23 cellular contexts compared by ENCODE assay signal in the genomic region with DNA sequence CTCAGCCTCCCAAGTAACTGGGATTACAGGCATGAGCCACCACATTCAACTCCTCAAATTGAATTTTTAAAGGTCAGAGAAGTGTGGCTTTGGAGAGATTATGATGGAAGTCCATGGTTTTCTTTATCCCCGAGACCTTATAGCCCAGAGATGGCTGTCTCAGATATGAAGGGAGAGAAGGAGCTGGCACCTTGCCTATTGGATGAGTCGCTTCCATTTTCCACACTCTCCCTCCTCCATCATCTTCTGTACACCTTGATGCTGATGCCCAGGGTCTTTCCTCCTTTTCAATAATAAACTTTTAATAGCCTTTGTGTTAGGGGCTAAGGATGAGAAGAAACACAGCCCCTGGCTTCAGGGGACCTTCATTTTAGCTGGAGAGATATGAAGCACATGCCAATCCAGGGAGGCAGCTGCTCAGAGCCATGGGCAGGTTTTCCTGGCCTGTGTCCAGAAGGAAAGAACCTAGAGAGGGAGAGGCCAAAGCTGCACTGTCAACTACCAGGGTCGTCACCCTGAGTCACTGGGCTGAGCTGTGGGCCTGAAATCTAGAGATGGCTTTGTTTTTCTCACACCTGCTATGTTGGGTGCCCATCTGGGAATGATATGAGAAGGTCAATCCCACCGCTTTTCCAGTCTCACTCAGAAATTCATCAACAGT.
DNase-seq lines count a peak whose midpoint lies in the region; ATAC-seq, FAIRE-seq and TF ChIP-seq lines count a peak whose summit lies in the region.
"Had no signal": no experiment of that assay in that cellular context is flagged by ENCODE, and none has a peak within 500 bp of the region (broad histone marks: within the 10 kb centered on the region; RNA-seq: fewer than 3 reads in every experiment).

No MANE protein-coding gene starts in this region.

- no peaks in the 10 kb centered on the region for H3K9me3 Mint-ChIP-seq in MCF 10A (ENCODE audit: unreplicated experiment)
- H3K9me3 Mint-ChIP-seq: activated CD4-positive, alpha-beta memory T cell treated with anti-CD3 and anti-CD28 coated beads, Interleukin-2, amount 10 ng/mL, durations not matched to agents 7 days and 5 days; activated naive CD4-positive, alpha-beta T cell treated with anti-CD3 and anti-CD28 coated beads, Interleukin-2, amount 50 U/mL, for 24 hours; CD8-positive, alpha-beta T cell; WTC11 had no signal

- 81 to 92% (median 85%) methylated on average over 3 to 4 of the region's 4 CpGs for WGBS in adrenal gland, 4 donors
- WGBS in spleen, 5 donors = 89 to 92% (median 90%) methylated on average over 4 of the region's 4 CpGs

- no peak overlapping the region for H3K9ac ChIP-seq in PC-3 (ENCODE audit: low read length)
- H3K9ac ChIP-seq: KMS-11 had no signal

- DNase-seq in MCF 10A (ENCODE audit: unreplicated experiment) = peak; percentile 46
- DNase-seq in breast epithelium (ENCODE audit: low spot score in 2 of 2) = no peak
- DNase-seq in PC-3 = peak; percentile 85
- peak; percentile 71 for DNase-seq in epithelial cell of esophagus (ENCODE audit: low read depth)
- peak; percentile 62 for DNase-seq in urothelium cell line (ENCODE audit: low spot score)
- DNase-seq in adrenal gland = no peak
- DNase-seq in spleen = no peak
- DNase-seq: activated CD4-positive, alpha-beta memory T cell treated with anti-CD3 and anti-CD28 coated beads, Interleukin-2, amount 10 ng/mL, durations not matched to agents 7 days and 5 days; activated T-cell treated with anti-CD3 and anti-CD28 coated beads, Interleukin-2, amount 50 U/mL, for 1 hour; CD8-positive, alpha-beta T cell; cortex of kidney; gastrocnemius medialis; left ventricle myocardium inferior; NCI-H1417 treated with DMSO at 0.1 percent for 48 hours; NCI-H2227 treated with DMSO at 0.1 percent for 48 hours; SIG-M5; uterus had no signal

- peak; percentile 35 for ATAC-seq in PC-3
- no peak for ATAC-seq in GM19455 (IDR thresholded peaks at IDR 0.05; ENCODE audit: unreplicated experiment)
- ATAC-seq: CD8-positive, alpha-beta T cell; gastrocnemius medialis; WTC11 had no signal

- H3K4me2 ChIP-seq in PC-3 (ENCODE audit: low read length) = peak overlapping the region; percentile 12
- H3K4me2 ChIP-seq: KMS-11 had no signal

- no peaks in the 10 kb centered on the region for H4K20me1 ChIP-seq in PC-3 (ENCODE audit: low read length)

- H3K27ac ChIP-seq in breast epithelium = no peak overlapping the region
- peak overlapping the region; percentile 1; the same call in 1 of the 2 replicates for H3K27ac ChIP-seq in PC-3 (ENCODE audit: low read length)
- no peak overlapping the region for H3K27ac ChIP-seq in adrenal gland
- H3K27ac ChIP-seq in spleen = no peak overlapping the region
- H3K27ac ChIP-seq: gastrocnemius medialis, HL-60, KMS-11, left ventricle myocardium inferior, uterus had no signal

- H3K4me1 Mint-ChIP-seq in MCF 10A (ENCODE audit: insufficient read depth, unreplicated experiment) = peaks cover 17% of the 10 kb centered on the region
- H3K4me1 Mint-ChIP-seq: activated CD4-positive, alpha-beta memory T cell treated with anti-CD3 and anti-CD28 coated beads, Interleukin-2, amount 10 ng/mL, durations not matched to agents 7 days and 5 days; activated naive CD4-positive, alpha-beta T cell treated with anti-CD3 and anti-CD28 coated beads, Interleukin-2, amount 50 U/mL, for 24 hours; WTC11 had no signal

- H3K9me3 ChIP-seq in breast epithelium (no peaks in the 10 kb centered on the region), PC-3 (ENCODE audit: low read length) (no peaks in the 10 kb centered on the region), adrenal gland (replicated peaks in 1 of 3) (no peaks in the 10 kb centered on the region), spleen (no peaks in the 10 kb centered on the region)
- H3K9me3 ChIP-seq: gastrocnemius medialis, left ventricle myocardium inferior, uterus had no signal

- no peak overlapping the region for H3K4me3 Mint-ChIP-seq in MCF 10A (ENCODE audit: unreplicated experiment)
- H3K4me3 Mint-ChIP-seq: activated CD4-positive, alpha-beta memory T cell treated with anti-CD3 and anti-CD28 coated beads, Interleukin-2, amount 10 ng/mL, durations not matched to agents 7 days and 5 days; activated naive CD4-positive, alpha-beta T cell treated with anti-CD3 and anti-CD28 coated beads, Interleukin-2, amount 50 U/mL, for 24 hours; CD8-positive, alpha-beta T cell; WTC11 had no signal

- TF ChIP-seq CTCF in MCF 10A (IDR thresholded peaks at IDR 0.05; ENCODE audit: unreplicated experiment) (no peak), breast epithelium (IDR thresholded peaks at IDR 0.05) (no peak), PC-3 (conservative IDR thresholded peaks at IDR 0.05; ENCODE audit: low read depth, low read length) (no peak), epithelial cell of esophagus (IDR thresholded peaks at IDR 0.05; ENCODE audit: insufficient read depth, low read depth, low read length, missing control alignments) (no peak), adrenal gland (IDR thresholded peaks at IDR 0.05) (no peak), spleen (IDR thresholded peaks at IDR 0.05 in 8 of 11, conservative IDR thresholded peaks at IDR 0.05 in 3 of 11) (no peak)

- intact Hi-C loops in MCF 10A (cut with micrococcal nuclease) (no loop called here), breast epithelium (cut with DNase I; ENCODE audit: low total_unique reads) (no loop called here), PC-3 (cut with micrococcal nuclease) (no loop called here), adrenal gland (cut with DNase I) (no loop called here), spleen (cut with DNase I; ENCODE audit: low total_unique reads) (no loop called here)

- POLR2A ChIA-PET in MCF 10A (lab: Yijun Ruan, JAX) = interaction anchor here (0.8 to 1.5 kb wide), 2 partner anchors 19 to 38 kb away, joined by 4 read pairs; no protein-coding TSS in a partner anchor
- POLR2A ChIA-PET in PC-3 (lab: Charles Lee; ENCODE audit: unreplicated experiment) = no interaction called here

- BruUV-seq in MCF 10A (replicated peaks; lab: Mats Ljungman, UMichigan) (no TSS peak), PC-3 (replicated peaks; lab: Mats Ljungman, UMichigan) (no TSS peak)

- H3K79me2 ChIP-seq in PC-3 (ENCODE audit: low read length) = no peaks in the 10 kb centered on the region

- CTCF ChIA-PET in MCF 10A (lab: Yijun Ruan, JAX) (interaction anchor here (0.6 kb wide), 1 partner anchor 330 kb away, joined by 3 read pairs; no protein-coding TSS in a partner anchor), PC-3 (lab: Charles Lee) (interaction anchor here (0.7 kb wide), 1 partner anchor 9 kb away, joined by 3 read pairs; no protein-coding TSS in a partner anchor)

- H3K9me2 ChIP-seq in PC-3 (replicated peaks; ENCODE audit: low read length) = no peaks in the 10 kb centered on the region

- H3K36me3 Mint-ChIP-seq in MCF 10A (ENCODE audit: insufficient read depth, unreplicated experiment) = no peaks in the 10 kb centered on the region
- H3K36me3 Mint-ChIP-seq: activated naive CD4-positive, alpha-beta T cell treated with anti-CD3 and anti-CD28 coated beads, Interleukin-2, amount 50 U/mL, for 24 hours; CD8-positive, alpha-beta T cell; WTC11 had no signal

- TF ChIP-seq POLR2A in breast epithelium (IDR thresholded peaks at IDR 0.05) = no peak
- no peak for TF ChIP-seq POLR2A in adrenal gland (IDR thresholded peaks at IDR 0.05)
- no peak for TF ChIP-seq POLR2A in spleen (IDR thresholded peaks at IDR 0.05)

- no peaks in the 10 kb centered on the region for H3K27me3 ChIP-seq in breast epithelium
- no peaks in the 10 kb centered on the region for H3K27me3 ChIP-seq in PC-3 (ENCODE audit: low read length)
- no peaks in the 10 kb centered on the region for H3K27me3 ChIP-seq in adrenal gland
- no peaks in the 10 kb centered on the region for H3K27me3 ChIP-seq in spleen (replicated peaks in 1 of 7)
- H3K27me3 ChIP-seq: gastrocnemius medialis, uterus had no signal

- no peaks in the 10 kb centered on the region for H3K27me3 Mint-ChIP-seq in MCF 10A (ENCODE audit: insufficient read depth, unreplicated experiment)
- H3K27me3 Mint-ChIP-seq: activated naive CD4-positive, alpha-beta T cell treated with anti-CD3 and anti-CD28 coated beads, Interleukin-2, amount 50 U/mL, for 24 hours had no signal

- no peak overlapping the region for H3K4me3 ChIP-seq in breast epithelium
- no peak overlapping the region for H3K4me3 ChIP-seq in PC-3 (ENCODE audit: low read length)
- H3K4me3 ChIP-seq in epithelial cell of esophagus (ENCODE audit: low read length) = no peak overlapping the region
- no peak overlapping the region for H3K4me3 ChIP-seq in adrenal gland
- no peak overlapping the region for H3K4me3 ChIP-seq in spleen
- H3K4me3 ChIP-seq: gastrocnemius medialis, left ventricle myocardium inferior, uterus had no signal

- peaks cover 5% of the 10 kb centered on the region for H3F3A ChIP-seq in PC-3 (ENCODE audit: low read length, unreplicated experiment)

- FAIRE-seq in urothelium cell line (lab: Jason Lieb, UNC) = no peak
- FAIRE-seq: GM12892 had no signal

- no peak overlapping the region for H3K27ac Mint-ChIP-seq in MCF 10A (ENCODE audit: low read depth, unreplicated experiment)
- H3K27ac Mint-ChIP-seq: activated CD4-positive, alpha-beta memory T cell treated with anti-CD3 and anti-CD28 coated beads, Interleukin-2, amount 10 ng/mL, durations not matched to agents 7 days and 5 days; activated naive CD4-positive, alpha-beta T cell treated with anti-CD3 and anti-CD28 coated beads, Interleukin-2, amount 50 U/mL, for 24 hours; CD8-positive, alpha-beta T cell; WTC11 had no signal

- H3K4me1 ChIP-seq in breast epithelium = no peaks in the 10 kb centered on the region
- H3K4me1 ChIP-seq in PC-3 (ENCODE audit: insufficient read depth, low read length) = peaks cover 41% of the 10 kb centered on the region
- H3K4me1 ChIP-seq in adrenal gland (replicated peaks in 1 of 2) = no peaks in the 10 kb centered on the region
- H3K4me1 ChIP-seq in spleen = peaks cover 0 to 10% (median 1%) of the 10 kb centered on the region in 6 donors
- H3K4me1 ChIP-seq: uterus had no signal

- no peak overlapping the region for H2AFZ ChIP-seq in PC-3 (ENCODE audit: low read length)

- H3K36me3 ChIP-seq in breast epithelium (no peaks in the 10 kb centered on the region), PC-3 (ENCODE audit: low read depth, low read length) (no peaks in the 10 kb centered on the region), adrenal gland (replicated peaks in 1 of 2) (no peaks in the 10 kb centered on the region), spleen (no peaks in the 10 kb centered on the region)
- H3K36me3 ChIP-seq: gastrocnemius medialis, left ventricle myocardium inferior, uterus had no signal

Comparison
In these comparisons a context has a peak if more than half of its experiments do, and no peak if none do; other contexts are left out.
1. DNase-seq: peak in MCF 10A (single experiment), PC-3 (single experiment), epithelial cell of esophagus (single experiment) and urothelium cell line (single experiment); none in breast epithelium (0 of 2), adrenal gland (0 of 7) and spleen (single experiment).